ENCODE assay signal across 6 cellular contexts in genomic region chr10:49195864-49196263, GRCh38. TPM values are rescaled to one million over a fixed set of nuclear protein-coding genes. Genes with fewer than 3 reads are reported as not detected.
"Had no signal": no experiment of that assay in that cellular context is flagged by ENCODE, and none has a peak within 500 bp of the region (broad histone marks: within the 10 kb centered on the region; RNA-seq: fewer than 3 reads in every experiment).

No MANE protein-coding gene starts in this region.

RNA-seq across cellular contexts. Expression of gene TMEM273, which starts 7.7 kb away (rescaled TPM):
- total RNA-seq: GM23248, GM23338, H1, H7, H9, HFFc6 had no signal
- polyA plus RNA-seq: GM23248, GM23338, H1 had no signal
